ENCODE assay signal across 20 cellular contexts in the genomic region with DNA sequence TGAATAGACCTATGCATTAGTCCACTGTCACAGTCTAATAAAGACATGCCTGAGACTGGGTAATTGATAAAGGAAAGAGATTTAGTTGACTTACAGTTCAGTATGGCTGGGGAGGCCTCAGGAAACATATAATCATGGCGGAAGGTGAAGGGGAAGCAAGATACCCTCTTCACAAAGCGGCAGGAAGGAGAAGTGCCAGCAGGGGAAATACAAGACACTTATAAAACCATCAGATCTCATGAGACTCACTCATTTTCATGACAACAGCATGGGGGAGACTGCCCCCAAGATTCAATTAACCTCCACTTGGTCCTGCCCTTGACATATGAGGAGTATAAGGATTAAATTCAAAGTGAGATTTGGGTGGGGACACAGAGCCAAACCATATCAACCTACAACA. TPM values are rescaled to one million over a fixed set of nuclear protein-coding genes. Genes with fewer than 3 reads are reported as not detected.
DNase-seq lines count a peak whose midpoint lies in the region; ATAC-seq, FAIRE-seq and TF ChIP-seq lines count a peak whose summit lies in the region.
"Had no signal": no experiment of that assay in that cellular context is flagged by ENCODE, and none has a peak within 500 bp of the region (broad histone marks: within the 10 kb centered on the region; RNA-seq: fewer than 3 reads in every experiment).

No MANE protein-coding gene starts in this region.

- peak overlapping the region in 1 of 3 donors; percentile 20 for H3K9ac ChIP-seq in skeletal muscle tissue (ENCODE audit: low read depth in 1 of 3, low read length in 3 of 3)
- H3K9ac ChIP-seq: GM23248 had no signal

- H3K27ac ChIP-seq in body of pancreas (peak overlapping the region; percentile 48 to 82 (median 78)), skeletal muscle tissue (ENCODE audit: low read depth, low read length) (peak overlapping the region; percentile 69)
- H3K27ac ChIP-seq: GM23248 had no signal

- H3K36me3 ChIP-seq in body of pancreas (replicated peaks in 1 of 2; ENCODE audit: insufficient read depth in 1 of 2, low read depth in 2 of 2) (no peaks in the 10 kb centered on the region), skeletal muscle tissue (ENCODE audit: control insufficient read depth in 3 of 3, insufficient read depth in 3 of 3, low read length in 3 of 3) (no peaks in the 10 kb centered on the region)

- no peak for TF ChIP-seq CTCF in body of pancreas (IDR thresholded peaks at IDR 0.05)

- DNase-seq in GM18507 (ENCODE audit: extremely low spot score, insufficient read length, low read depth), result no peak
- no peak for DNase-seq in body of pancreas
- peak; percentile 7 for DNase-seq in islet precursor cell
- DNase-seq in stimulated activated CD4-positive, alpha-beta T cell treated with anti-CD3 and anti-CD28 coated beads, Interleukin-2, amount 100 ng/mL, for 24 hours, result no peak
- DNase-seq in pons (ENCODE audit: low spot score), result no peak
- DNase-seq: AML-193, DMS 273 treated with DMSO at 0.1 percent for 48 hours, GDM1, GM23248, NCI-H1105 treated with DMSO at 0.1 percent for 48 hours, NCI-H2029, NCI-H2171, NCI-H748 treated with DMSO at 0.1 percent for 48 hours, OCI-M1 had no signal

- intact Hi-C loops in body of pancreas (cut with DNase I), result no loop called here

- TF ChIP-seq POLR2A in body of pancreas (IDR thresholded peaks at IDR 0.05), result no peak

- H3K4me1 ChIP-seq in body of pancreas (peaks cover 11% of the 10 kb centered on the region), skeletal muscle tissue (ENCODE audit: control insufficient read depth in 3 of 3, insufficient read depth in 3 of 3, low read length in 3 of 3) (peaks cover 0 to 29% (median 25%) of the 10 kb centered on the region in 3 donors)

- FAIRE-seq in GM18507 (lab: Jason Lieb, UNC), result peak; percentile 18
- FAIRE-seq: GM12878 had no signal

- H3K9me3 ChIP-seq in body of pancreas, result no peaks in the 10 kb centered on the region
- H3K9me3 ChIP-seq in skeletal muscle tissue (ENCODE audit: control insufficient read depth in 3 of 3, low read length in 3 of 3), result no peaks in the 10 kb centered on the region

- H3K4me3 ChIP-seq in body of pancreas, result no peak overlapping the region
- H3K4me3 ChIP-seq in skeletal muscle tissue (ENCODE audit: low read length in 3 of 3), result no peak overlapping the region
- H3K4me3 ChIP-seq: GM12878, GM23248 had no signal

- H3K27me3 ChIP-seq in body of pancreas (no peaks in the 10 kb centered on the region), skeletal muscle tissue (ENCODE audit: control insufficient read depth in 3 of 3, insufficient read depth in 3 of 3, low read length in 3 of 3) (no peaks in the 10 kb centered on the region)

- WGBS in body of pancreas, 2 donors, result 91 to 96% methylated on average over 2 of the region's 2 CpGs

- ATAC-seq in body of pancreas (no peak), HG03378 (IDR thresholded peaks at IDR 0.05; ENCODE audit: unreplicated experiment) (no peak), HG03342 (IDR thresholded peaks at IDR 0.05; ENCODE audit: unreplicated experiment) (no peak)
- ATAC-seq: GM12878, HCT116 had no signal

RNA-seq across cellular contexts. Expression of gene CAPN9, which starts 59.4 kb away (rescaled TPM):
- total RNA-seq in body of pancreas (under 1 TPM in 1 of 2 donors, not detected in 1; 0.26 TPM), skeletal muscle tissue (under 0.01 TPM)
- total RNA-seq: GM12878, GM23248, LHCN-M2 had no signal
